Comparison of ENCODE assay signal across 1 cellular context in the genomic region with DNA sequence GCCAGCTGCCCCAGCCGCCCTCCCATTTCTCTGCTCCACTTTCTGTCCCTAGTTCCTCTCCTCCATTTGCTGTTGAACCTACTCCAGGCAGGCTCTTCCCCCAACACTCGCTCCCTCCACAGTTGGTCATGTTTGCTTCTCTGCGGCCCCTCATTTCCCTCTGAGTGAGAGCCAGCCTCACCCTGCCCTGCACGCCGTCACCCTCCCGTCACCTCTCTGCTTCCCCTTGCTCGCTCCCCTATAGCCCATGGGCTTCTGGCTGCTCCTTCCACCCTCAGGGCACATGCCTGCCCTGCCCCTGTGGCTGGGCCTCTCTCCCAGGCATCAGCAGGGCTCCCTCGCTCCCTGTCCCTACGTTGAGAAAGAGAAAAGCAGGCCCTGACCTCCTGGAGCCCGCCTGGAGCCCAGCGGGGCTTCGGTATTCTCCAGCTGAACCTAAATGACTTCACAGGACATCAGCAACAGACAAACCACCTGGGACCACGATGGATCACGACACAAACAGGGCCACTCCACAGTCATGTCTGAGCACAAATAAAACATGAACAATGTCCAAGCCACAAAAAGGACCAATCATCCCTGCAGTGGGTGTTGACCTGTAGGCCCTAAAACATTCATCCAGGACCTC.
TF ChIP-seq lines count a peak whose summit lies in the region.

No MANE protein-coding gene starts in this region.

TF ChIP-seq in H1, 55 proteins besides CTCF, POLR2A, EP300 and RAD21:
- TF ChIP-seq ZNF274 (IDR thresholded peaks at IDR 0.05; ENCODE audit: borderline replicate concordance, extremely low read depth, low read length) (no peak), EGR1 (IDR thresholded peaks at IDR 0.05; ENCODE audit: borderline replicate concordance, low read depth, low read length) (no peak), E2F6 (IDR thresholded peaks at IDR 0.05) (no peak), CEBPB (IDR thresholded peaks at IDR 0.05; ENCODE audit: low read depth, low read length) (no peak), CHD2 (IDR thresholded peaks at IDR 0.05; ENCODE audit: low read length) (no peak), POLR2AphosphoS5 (IDR thresholded peaks at IDR 0.05; ENCODE audit: low read depth, low read length) (no peak), MAX (IDR thresholded peaks at IDR 0.05) (no peak), SP4 (IDR thresholded peaks at IDR 0.05; ENCODE audit: low read length) (no peak), SP2 (IDR thresholded peaks at IDR 0.05; ENCODE audit: low read length) (no peak), BRCA1 (IDR thresholded peaks at IDR 0.05; ENCODE audit: low read depth, low read length) (no peak), TAF7 (optimal IDR thresholded peaks at IDR 0.05; ENCODE audit: borderline replicate concordance, low read depth, low read length) (no peak)
